In the genomic region with DNA sequence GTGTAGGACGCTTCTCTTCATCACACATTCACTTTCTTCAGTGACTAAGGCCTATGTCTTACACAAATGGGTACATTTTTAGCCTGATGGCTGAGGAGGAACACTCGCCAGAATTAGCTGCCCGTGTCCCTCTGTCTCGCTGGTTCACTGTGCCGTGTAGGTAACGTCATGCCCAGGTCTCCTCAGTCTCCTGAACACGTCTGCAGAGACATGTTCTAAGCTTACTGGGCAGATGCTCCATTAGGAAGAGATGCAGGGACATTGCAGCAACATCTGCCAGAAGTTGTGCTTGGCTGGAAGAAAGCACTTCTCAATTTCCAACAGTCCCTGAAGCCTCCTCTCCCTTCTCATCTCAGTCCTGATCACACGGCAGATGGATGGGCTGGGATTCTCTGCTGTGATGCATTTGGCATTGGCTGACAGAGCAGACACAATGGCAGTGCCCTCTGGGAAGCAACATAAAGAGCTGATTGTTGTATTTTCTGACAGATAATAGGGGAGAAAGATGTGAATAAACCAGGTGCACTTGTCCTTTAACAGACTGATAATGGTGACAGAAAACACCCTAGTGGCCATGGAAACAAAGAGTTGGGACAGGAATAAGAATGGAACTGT, we compare ENCODE assay signal across 19 cellular contexts. TPM values are rescaled to one million over a fixed set of nuclear protein-coding genes. Genes with fewer than 3 reads are reported as not detected.
"Had no signal": no experiment of that assay in that cellular context is flagged by ENCODE, and none has a peak within 500 bp of the region (broad histone marks: within the 10 kb centered on the region; RNA-seq: fewer than 3 reads in every experiment).

No MANE protein-coding gene starts in this region.

- DNase-seq: activated CD4-positive, alpha-beta T cell treated with anti-CD3 and anti-CD28 coated beads, Interleukin-2, amount 50 U/mL, for 1 hour; activated naive CD4-positive, alpha-beta T cell treated with anti-CD3 and anti-CD28 coated beads, Interleukin-2, amount 50 U/mL, for 16 hours; activated T-cell treated with anti-CD3 and anti-CD28 coated beads for 4 hours; dermis blood vessel endothelial cell; stimulated activated CD4-positive, alpha-beta T cell treated with anti-CD3 and anti-CD28 coated beads, Interleukin-2, amount 100 ng/mL, for 48 hours; stimulated activated CD8-positive, alpha-beta memory T cell treated with anti-CD3 and anti-CD28 coated beads, Interleukin-4, amount 100 ng/mL, for 48 hours; stimulated activated naive CD8-positive, alpha-beta T cell treated with anti-CD3 and anti-CD28 coated beads, Interleukin-15, Interleukin-2, amounts not matched to agents 100 U/mL and 50 U/mL, for 24 hours; upper lobe of right lung had no signal

- ATAC-seq: natural killer cell treated with Interleukin-12 subunit alpha and Interleukin-12 subunit beta and Interleukin-15 and Interleukin-18, amount 100 ng/mL, for 72 hours; stimulated activated naive CD8-positive, alpha-beta T cell treated with anti-CD3 and anti-CD28 coated beads, Interleukin-15, Interleukin-2, amounts not matched to agents 100 U/mL and 50 U/mL, for 24 hours; upper lobe of right lung had no signal

- H3K27ac ChIP-seq: esophagus muscularis mucosa, upper lobe of right lung had no signal

- H3K27ac Mint-ChIP-seq: activated T-helper 2 cell treated with anti-CD3 and anti-CD28 coated beads, Interferon-gamma antibody, Interleukin-2, Interleukin-4, amounts not matched to agents 10 μg/mL and 5 μg/mL and 100 μg/mL, durations not matched to agents 14 hours and 24 hours and 36 hours; natural killer cell treated with Interleukin-12 subunit alpha and Interleukin-12 subunit beta and Interleukin-15 and Interleukin-18, amount 100 ng/mL, for 72 hours had no signal

- H3K4me3 Mint-ChIP-seq: brain; central memory CD8-positive, alpha-beta T cell; natural killer cell treated with Interleukin-12 subunit alpha and Interleukin-12 subunit beta and Interleukin-15 and Interleukin-18, amount 100 ng/mL, for 72 hours had no signal

- H3K36me3 Mint-ChIP-seq: brain; natural killer cell treated with Interleukin-12 subunit alpha and Interleukin-12 subunit beta and Interleukin-15 and Interleukin-18, amount 100 ng/mL, for 72 hours had no signal

- H3K4me1 ChIP-seq: esophagus muscularis mucosa, upper lobe of right lung had no signal

- H3K9me3 Mint-ChIP-seq: activated T-helper 2 cell treated with anti-CD3 and anti-CD28 coated beads, Interferon-gamma antibody, Interleukin-2, Interleukin-4, amounts not matched to agents 10 μg/mL and 5 μg/mL and 100 μg/mL, durations not matched to agents 14 hours and 24 hours and 36 hours; central memory CD8-positive, alpha-beta T cell; natural killer cell treated with Interleukin-12 subunit alpha and Interleukin-12 subunit beta and Interleukin-15 and Interleukin-18, amount 100 ng/mL, for 72 hours had no signal

- H3K36me3 ChIP-seq: esophagus muscularis mucosa, upper lobe of right lung had no signal

- H3K4me1 Mint-ChIP-seq: central memory CD8-positive, alpha-beta T cell had no signal

- H3K9me3 ChIP-seq: esophagus muscularis mucosa, upper lobe of right lung had no signal

- H3K4me3 ChIP-seq: esophagus muscularis mucosa, upper lobe of right lung had no signal

RNA-seq across cellular contexts. Expression of a gene that starts 29.2 kb away (rescaled TPM):
- total RNA-seq: activated CD8-positive, alpha-beta memory T cell treated with anti-CD3 and anti-CD28 coated beads for 36 hours; activated T-helper 2 cell treated with anti-CD3 and anti-CD28 coated beads, Interferon-gamma antibody, Interleukin-2, Interleukin-4, amounts not matched to agents 10 μg/mL and 5 μg/mL and 100 μg/mL, durations not matched to agents 14 hours and 24 hours and 36 hours; dermis blood vessel endothelial cell; esophagus muscularis mucosa; fibroblast of villous mesenchyme; lung microvascular endothelial cell; natural killer cell treated with Interleukin-12 subunit alpha and Interleukin-12 subunit beta and Interleukin-15 and Interleukin-18, amount 100 ng/mL, for 72 hours; osteoblast; T-helper 2 cell treated with Interferon-gamma antibody and Interleukin-4, amounts not matched to agents 100 ng/mL and 5 ng/mL, for 36 hours; temporal lobe; upper lobe of right lung had no signal
